In genomic region chr2:178770518-178770917, GRCh38 we compare ENCODE assay signal across 29 cellular contexts. TPM values are rescaled to one million over a fixed set of nuclear protein-coding genes. Genes with fewer than 3 reads are reported as not detected.
"Had no signal": no experiment of that assay in that cellular context is flagged by ENCODE, and none has a peak within 500 bp of the region (broad histone marks: within the 10 kb centered on the region; RNA-seq: fewer than 3 reads in every experiment).

No MANE protein-coding gene starts in this region.

- DNase-seq: hypothalamus; immature natural killer cell; left ventricle myocardium inferior; mesendoderm; naive B cell; natural killer cell; nephron progenitor cell; occipital lobe; right cardiac atrium; sigmoid colon; stimulated activated CD4-positive, alpha-beta T cell treated with anti-CD3 and anti-CD28 coated beads, Interleukin-1b, Interleukin-23, amount 100 ng/mL, for 48 hours; stimulated activated CD4-positive, alpha-beta T cell treated with anti-CD3 and anti-CD28 coated beads, Interleukin-2, amount 100 ng/mL, for 48 hours; stimulated activated CD4-positive, alpha-beta T cell treated with anti-CD3 and anti-CD28 coated beads, Interleukin-4, amount 100 ng/mL, for 4 hours; stimulated activated CD8-positive, alpha-beta memory T cell treated with anti-CD3 and anti-CD28 coated beads, Interleukin-4, amount 100 ng/mL, for 48 hours; stimulated activated naive CD4-positive, alpha-beta T cell treated with Interleukin-2 at 50 U/mL for 16 hours; stimulated activated naive CD8-positive, alpha-beta T cell treated with anti-CD3 and anti-CD28 coated beads, Interleukin-15, amount 100 ng/mL, for 72 hours; substantia nigra; uterus had no signal

- H3K9me3 ChIP-seq: left ventricle myocardium inferior, neutrophil, sigmoid colon, tibial nerve, uterus had no signal

- H3K4me1 Mint-ChIP-seq: immature natural killer cell; mesothelial cell of epicardium; naive B cell; natural killer cell; nephron progenitor cell; neural progenitor cell; stimulated activated memory B cell treated with anti-CD40 and anti-IgM and Interleukin-4, amounts not matched to agents 10 μg/mL and 1 μg/mL and 100 μg/mL, for 72 hours; stimulated activated naive CD8-positive, alpha-beta T cell treated with anti-CD3 and anti-CD28 coated beads, Interleukin-15, amount 100 ng/mL, for 72 hours had no signal

- H2AFZ ChIP-seq: neural progenitor cell, parathyroid adenoma had no signal

- H3K27ac Mint-ChIP-seq: immature natural killer cell; mesothelial cell of epicardium; naive B cell; natural killer cell; nephron progenitor cell; neural progenitor cell; stimulated activated memory B cell treated with anti-CD40 and anti-IgM and Interleukin-4, amounts not matched to agents 10 μg/mL and 1 μg/mL and 100 μg/mL, for 72 hours; type B pancreatic cell had no signal

- FAIRE-seq: islet of Langerhans had no signal

- H3K4me3 Mint-ChIP-seq: immature natural killer cell; mesothelial cell of epicardium; naive B cell; natural killer cell; nephron progenitor cell; neural progenitor cell; stimulated activated memory B cell treated with anti-CD40 and anti-IgM and Interleukin-4, amounts not matched to agents 10 μg/mL and 1 μg/mL and 100 μg/mL, for 72 hours; stimulated activated naive CD8-positive, alpha-beta T cell treated with anti-CD3 and anti-CD28 coated beads, Interleukin-15, amount 100 ng/mL, for 72 hours; type B pancreatic cell had no signal

- H3K79me2 ChIP-seq: parathyroid adenoma had no signal

- H3K27ac ChIP-seq: left ventricle myocardium inferior, neural progenitor cell, neutrophil, parathyroid adenoma, sigmoid colon, tibial nerve, uterus had no signal

- H3K27me3 ChIP-seq: neural progenitor cell, neutrophil, sigmoid colon, tibial nerve, uterus had no signal

- H3K27me3 Mint-ChIP-seq: naive B cell; stimulated activated memory B cell treated with anti-CD40 and anti-IgM and Interleukin-4, amounts not matched to agents 10 μg/mL and 1 μg/mL and 100 μg/mL, for 72 hours; stimulated activated naive CD8-positive, alpha-beta T cell treated with anti-CD3 and anti-CD28 coated beads, Interleukin-15, amount 100 ng/mL, for 72 hours; type B pancreatic cell had no signal

- H3K36me3 Mint-ChIP-seq: mesothelial cell of epicardium, natural killer cell, neural progenitor cell, type B pancreatic cell had no signal

- H3K36me3 ChIP-seq: neural progenitor cell, neutrophil, sigmoid colon, tibial nerve, uterus had no signal

- H3K4me1 ChIP-seq: neural progenitor cell, parathyroid adenoma, sigmoid colon, tibial nerve, uterus had no signal

- ATAC-seq: natural killer cell; right cardiac atrium; stimulated activated memory B cell treated with anti-CD40 and anti-IgM and Interleukin-4, amounts not matched to agents 10 μg/mL and 1 μg/mL and 100 μg/mL, for 72 hours; stimulated activated naive CD8-positive, alpha-beta T cell treated with anti-CD3 and anti-CD28 coated beads, Interleukin-15, amount 100 ng/mL, for 72 hours had no signal

- H3K4me3 ChIP-seq: left ventricle myocardium inferior, lung, neural progenitor cell, sigmoid colon, smooth muscle cell, tibial nerve, uterus had no signal

- H3K9me3 Mint-ChIP-seq: immature natural killer cell; naive B cell; natural killer cell; nephron progenitor cell; neural progenitor cell; stimulated activated memory B cell treated with anti-CD40 and anti-IgM and Interleukin-4, amounts not matched to agents 10 μg/mL and 1 μg/mL and 100 μg/mL, for 72 hours; stimulated activated naive CD8-positive, alpha-beta T cell treated with anti-CD3 and anti-CD28 coated beads, Interleukin-15, amount 100 ng/mL, for 72 hours had no signal

- H3K4me2 ChIP-seq: neural progenitor cell, smooth muscle cell had no signal

- H3K9ac ChIP-seq: neural progenitor cell, parathyroid adenoma had no signal

RNA-seq across cellular contexts. Expression of gene TTN, which starts 36.7 kb away (rescaled TPM):
- total RNA-seq: osteocyte, smooth muscle cell had no signal
